In genomic region chr20:4664691-4665360, GRCh38 we compare ENCODE assay signal across 17 cellular contexts. TPM values are rescaled to one million over a fixed set of nuclear protein-coding genes. Genes with fewer than 3 reads are reported as not detected.
DNase-seq lines count a peak whose midpoint lies in the region; ATAC-seq, FAIRE-seq and TF ChIP-seq lines count a peak whose summit lies in the region.
"Had no signal": no experiment of that assay in that cellular context is flagged by ENCODE, and none has a peak within 500 bp of the region (broad histone marks: within the 10 kb centered on the region; RNA-seq: fewer than 3 reads in every experiment).

No MANE protein-coding gene starts in this region.

- TF ChIP-seq CTCF in keratinocyte (optimal IDR thresholded peaks at IDR 0.05 in 1 of 3, IDR thresholded peaks at IDR 0.05 in 1 of 3, conservative IDR thresholded peaks at IDR 0.05 in 1 of 3; ENCODE audit: extremely low read depth in 1 of 3, insufficient read depth in 2 of 3, low read length in 3 of 3) (no peak), mucosa of descending colon (IDR thresholded peaks at IDR 0.05) (no peak), endothelial cell (IDR thresholded peaks at IDR 0.05; ENCODE audit: unreplicated experiment) (no peak)

- peak overlapping the region; percentile 95 for H3K27ac ChIP-seq in keratinocyte (ENCODE audit: control insufficient read depth, insufficient read depth, low read length)
- H3K27ac ChIP-seq: ovary, thoracic aorta had no signal

- no peak overlapping the region for H3K4me3 Mint-ChIP-seq in stimulated activated naive CD8-positive, alpha-beta T cell treated with anti-CD3 and anti-CD28 coated beads, Interleukin-15, Interleukin-2, amounts not matched to agents 100 ng/mL and 50 ng/mL, for 24 hours
- no peak overlapping the region for H3K4me3 Mint-ChIP-seq in activated CD4-positive, alpha-beta memory T cell treated with anti-CD3 and anti-CD28 coated beads, Interleukin-2, amount 10 ng/mL, durations not matched to agents 7 days and 5 days
- H3K4me3 Mint-ChIP-seq in endothelial cell (ENCODE audit: unreplicated experiment): no peak overlapping the region

- peak overlapping the region; percentile 76 for H2AFZ ChIP-seq in keratinocyte (ENCODE audit: control insufficient read depth, low read length)

- H3K9me3 ChIP-seq in keratinocyte (ENCODE audit: control insufficient read depth, low read depth, low read length) (no peaks in the 10 kb centered on the region), mucosa of descending colon (no peaks in the 10 kb centered on the region)
- H3K9me3 ChIP-seq: ovary, thoracic aorta had no signal

- intact Hi-C loops in mucosa of descending colon (cut with DNase I, micrococcal nuclease): no loop called here

- POLR2A ChIA-PET in activated CD4-positive, alpha-beta memory T cell treated with anti-CD3 and anti-CD28 coated beads, Interleukin-2, amount 10 ng/mL, durations not matched to agents 7 days and 5 days (lab: Charles Lee): interaction anchor here (1.2 to 2.7 kb wide), 9 partner anchors 10 to 455 kb away, joined by 3 to 17 read pairs (median 11); partner anchors contain the start of gene PCNA

- peak overlapping the region; percentile 49 for H3K9ac ChIP-seq in keratinocyte (ENCODE audit: control insufficient read depth, extremely low read depth, insufficient read depth, low read length)

- no peaks in the 10 kb centered on the region for H4K20me1 ChIP-seq in keratinocyte (ENCODE audit: control insufficient read depth, extremely low read depth, insufficient read depth, low read length)

- FAIRE-seq in keratinocyte (lab: Jason Lieb, UNC): peak; percentile 59
- FAIRE-seq: astrocyte, GM12892 had no signal

- no peak for ATAC-seq in stimulated activated naive CD8-positive, alpha-beta T cell treated with anti-CD3 and anti-CD28 coated beads, Interleukin-15, Interleukin-2, amounts not matched to agents 100 U/mL and 50 U/mL, for 24 hours
- ATAC-seq in mucosa of descending colon: no peak

- H3K27me3 ChIP-seq in keratinocyte (ENCODE audit: control insufficient read depth, extremely low read depth, insufficient read depth, low read length): no peaks in the 10 kb centered on the region
- H3K27me3 ChIP-seq: ovary had no signal

- no peaks in the 10 kb centered on the region for H3K36me3 Mint-ChIP-seq in stimulated activated naive CD8-positive, alpha-beta T cell treated with anti-CD3 and anti-CD28 coated beads, Interleukin-15, Interleukin-2, amounts not matched to agents 100 ng/mL and 50 ng/mL, for 24 hours (ENCODE audit: low read depth)
- peaks cover 25% of the 10 kb centered on the region for H3K36me3 Mint-ChIP-seq in activated CD4-positive, alpha-beta memory T cell treated with anti-CD3 and anti-CD28 coated beads, Interleukin-2, amount 10 ng/mL, durations not matched to agents 7 days and 5 days (ENCODE audit: low read depth)
- no peaks in the 10 kb centered on the region for H3K36me3 Mint-ChIP-seq in endothelial cell (ENCODE audit: low read depth, unreplicated experiment)

- peaks cover 37% of the 10 kb centered on the region for H3K4me1 ChIP-seq in keratinocyte (ENCODE audit: control insufficient read depth, extremely low read depth, insufficient read depth, low read length)
- no peaks in the 10 kb centered on the region for H3K4me1 ChIP-seq in mucosa of descending colon (ENCODE audit: low read depth)

- H3K79me2 ChIP-seq in keratinocyte (ENCODE audit: control insufficient read depth, insufficient read depth, low read length): no peaks in the 10 kb centered on the region

- H3K4me1 Mint-ChIP-seq in stimulated activated naive CD8-positive, alpha-beta T cell treated with anti-CD3 and anti-CD28 coated beads, Interleukin-15, Interleukin-2, amounts not matched to agents 100 ng/mL and 50 ng/mL, for 24 hours (ENCODE audit: low read depth): peaks cover 39% of the 10 kb centered on the region
- peaks cover 69% of the 10 kb centered on the region for H3K4me1 Mint-ChIP-seq in activated CD4-positive, alpha-beta memory T cell treated with anti-CD3 and anti-CD28 coated beads, Interleukin-2, amount 10 ng/mL, durations not matched to agents 7 days and 5 days
- peaks cover 12% of the 10 kb centered on the region for H3K4me1 Mint-ChIP-seq in endothelial cell (ENCODE audit: unreplicated experiment)

- H3K36me3 ChIP-seq in keratinocyte (ENCODE audit: control insufficient read depth in 2 of 2, extremely low read depth in 1 of 2, insufficient read depth in 2 of 2, low read length in 2 of 2) (no peaks in the 10 kb centered on the region), mucosa of descending colon (ENCODE audit: low read depth) (no peaks in the 10 kb centered on the region)
- H3K36me3 ChIP-seq: ovary, thoracic aorta had no signal

- peak overlapping the region; percentile 85 for H3K27ac Mint-ChIP-seq in stimulated activated naive CD8-positive, alpha-beta T cell treated with anti-CD3 and anti-CD28 coated beads, Interleukin-15, Interleukin-2, amounts not matched to agents 100 ng/mL and 50 ng/mL, for 24 hours
- H3K27ac Mint-ChIP-seq in activated CD4-positive, alpha-beta memory T cell treated with anti-CD3 and anti-CD28 coated beads, Interleukin-2, amount 10 ng/mL, durations not matched to agents 7 days and 5 days: peak overlapping the region; percentile 95
- no peak overlapping the region for H3K27ac Mint-ChIP-seq in endothelial cell (ENCODE audit: unreplicated experiment)

- no peak for DNase-seq in stimulated activated naive CD8-positive, alpha-beta T cell treated with anti-CD3 and anti-CD28 coated beads, Interleukin-15, Interleukin-2, amounts not matched to agents 100 U/mL and 50 U/mL, for 24 hours
- no peak for DNase-seq in activated CD4-positive, alpha-beta memory T cell treated with anti-CD3 and anti-CD28 coated beads, Interleukin-2, amount 10 ng/mL, durations not matched to agents 7 days and 5 days
- no peak for DNase-seq in keratinocyte (ENCODE audit: low read depth, low spot score)
- no peak for DNase-seq in stimulated activated naive CD4-positive, alpha-beta T cell treated with Interleukin-2 at 50 U/mL for 16 hours (lab: John Stamatoyannopoulos, UW)
- DNase-seq in mucosa of descending colon: no peak
- DNase-seq in endothelial cell (ENCODE audit: low spot score): no peak
- no peak for DNase-seq in KBM-7
- DNase-seq: foreskin melanocyte; ovary; SIG-M5; stimulated activated CD4-positive, alpha-beta T cell treated with anti-CD3 and anti-CD28 coated beads, Interleukin-12 subunit alpha, Interleukin-12 subunit beta, amount 100 ng/mL, for 4 hours had no signal

- in situ Hi-C loops in KBM-7 (cut with MboI; ENCODE audit: low pct_unique_long_range_greater_than_20kb, low sequenced_read_pairs): no loop called here

- CTCF ChIA-PET in activated CD4-positive, alpha-beta memory T cell treated with anti-CD3 and anti-CD28 coated beads, Interleukin-2, amount 10 ng/mL, durations not matched to agents 7 days and 5 days (lab: Charles Lee): interaction anchor here (0.5 to 2.4 kb wide), 7 partner anchors 10 to 1334 kb away, joined by 3 to 7 read pairs (median 3); no protein-coding TSS in a partner anchor

- dilution Hi-C loops in keratinocyte (cut with MboI; ENCODE audit: extremely low pct_ligation_motif_present, low sequenced_read_pairs): no loop called here

- no peaks in the 10 kb centered on the region for H3K9me3 Mint-ChIP-seq in stimulated activated naive CD8-positive, alpha-beta T cell treated with anti-CD3 and anti-CD28 coated beads, Interleukin-15, Interleukin-2, amounts not matched to agents 100 ng/mL and 50 ng/mL, for 24 hours
- no peaks in the 10 kb centered on the region for H3K9me3 Mint-ChIP-seq in activated CD4-positive, alpha-beta memory T cell treated with anti-CD3 and anti-CD28 coated beads, Interleukin-2, amount 10 ng/mL, durations not matched to agents 7 days and 5 days
- H3K9me3 Mint-ChIP-seq in endothelial cell (ENCODE audit: unreplicated experiment): no peaks in the 10 kb centered on the region

- no peak overlapping the region for H3K4me3 ChIP-seq in keratinocyte (ENCODE audit: control insufficient read depth in 2 of 3, extremely low read depth in 1 of 3, insufficient read depth in 2 of 3, low read depth in 1 of 3, low read length in 3 of 3)
- H3K4me3 ChIP-seq in mucosa of descending colon: no peak overlapping the region
- H3K4me3 ChIP-seq: ovary, thoracic aorta had no signal

- peak overlapping the region; percentile 76 for H3K4me2 ChIP-seq in keratinocyte (ENCODE audit: control insufficient read depth, extremely low read depth, insufficient read depth, low read depth, low read length)

- peaks cover 3% of the 10 kb centered on the region for H3K9me1 ChIP-seq in keratinocyte (ENCODE audit: control insufficient read depth, extremely low read depth, insufficient read depth, low read length)

- no peaks in the 10 kb centered on the region for H3K27me3 Mint-ChIP-seq in stimulated activated naive CD8-positive, alpha-beta T cell treated with anti-CD3 and anti-CD28 coated beads, Interleukin-15, Interleukin-2, amounts not matched to agents 100 ng/mL and 50 ng/mL, for 24 hours
- no peaks in the 10 kb centered on the region for H3K27me3 Mint-ChIP-seq in activated CD4-positive, alpha-beta memory T cell treated with anti-CD3 and anti-CD28 coated beads, Interleukin-2, amount 10 ng/mL, durations not matched to agents 7 days and 5 days
- peaks cover under 1% of the 10 kb centered on the region for H3K27me3 Mint-ChIP-seq in endothelial cell (ENCODE audit: unreplicated experiment)

RNA-seq across cellular contexts. Expression of gene PRNP, which starts 21.4 kb away (rescaled TPM):
- 100 to 1,000 TPM; 111 to 112 TPM for total RNA-seq in activated CD4-positive, alpha-beta memory T cell treated with anti-CD3 and anti-CD28 coated beads, Interleukin-2, amount 10 ng/mL, durations not matched to agents 7 days and 5 days
- polyA plus RNA-seq in keratinocyte: 861 to 1,182 TPM (median 986 TPM) in 3 replicates
- polyA plus RNA-seq in keratinocyte (2011; ENCODE audit: low read depth): 838 TPM
- 346 and 603 TPM in 2 replicates for polyA plus RNA-seq in keratinocyte (2011; cell fraction: cytosol; rRNA removed)
- polyA plus RNA-seq in keratinocyte (2011; cell fraction: nucleus; rRNA removed): 1,059 and 1,163 TPM in 2 replicates
- polyA plus RNA-seq in keratinocyte (2012; ENCODE audit: low replicate concordance): 545 and 662 TPM in 2 replicates
- polyA minus RNA-seq in keratinocyte: 912 to 1,016 TPM (median 913 TPM) in 3 replicates
- 765 TPM for polyA minus RNA-seq in keratinocyte (2011; cell fraction: cytosol; rRNA and poly(A)+ RNA removed)
- polyA minus RNA-seq in keratinocyte (2011; cell fraction: nucleus; rRNA and poly(A)+ RNA removed): 512 and 771 TPM in 2 replicates
- total RNA-seq in mucosa of descending colon (100 to 1,000 TPM in 1 of 3 donors, 10 to 100 TPM in 2; 10.3 to 211 (median 33.6) TPM), endothelial cell (ENCODE audit: unreplicated experiment) (157 TPM)

RNA-seq across cellular contexts. Expression of gene PRND, which starts 56.9 kb away (rescaled TPM):
- not detected for total RNA-seq in activated CD4-positive, alpha-beta memory T cell treated with anti-CD3 and anti-CD28 coated beads, Interleukin-2, amount 10 ng/mL, durations not matched to agents 7 days and 5 days
- polyA plus RNA-seq in keratinocyte: not detected in 3 replicates
- not detected for polyA plus RNA-seq in keratinocyte (2011; ENCODE audit: low read depth)
- polyA plus RNA-seq in keratinocyte (2011; cell fraction: cytosol; rRNA removed): not detected in 2 replicates
- polyA plus RNA-seq in keratinocyte (2011; cell fraction: nucleus; rRNA removed): not detected in 2 replicates
- not detected in 2 replicates for polyA plus RNA-seq in keratinocyte (2012; ENCODE audit: low replicate concordance)
- polyA minus RNA-seq in keratinocyte: not detected in 3 replicates
- polyA minus RNA-seq in keratinocyte (2011; cell fraction: cytosol; rRNA and poly(A)+ RNA removed): not detected
- not detected in 2 replicates for polyA minus RNA-seq in keratinocyte (2011; cell fraction: nucleus; rRNA and poly(A)+ RNA removed)
- total RNA-seq in mucosa of descending colon (under 1 TPM in 2 of 3 donors, not detected in 1; 0.22 to 0.27 TPM), endothelial cell (ENCODE audit: unreplicated experiment) (371 TPM)
- total RNA-seq: astrocyte, mesenteric fat pad, thoracic aorta had no signal
- polyA plus RNA-seq: BJ had no signal

Comparison
In these comparisons a context has a peak if more than half of its experiments do, and no peak if none do; other contexts are left out.
1. RNA of gene PRND, which starts 56.9 kb away (total RNA-seq): 371 TPM in endothelial cell (single experiment); 0.22 to 0.27 TPM in mucosa of descending colon and not detected in activated CD4-positive, alpha-beta memory T cell treated with anti-CD3 and anti-CD28 coated beads, Interleukin-2, amount 10 ng/mL, durations not matched to agents 7 days and 5 days; every median in the first group is over 100 times any median in the second.